Comparison of ENCODE assay signal across 20 cellular contexts in the genomic region with DNA sequence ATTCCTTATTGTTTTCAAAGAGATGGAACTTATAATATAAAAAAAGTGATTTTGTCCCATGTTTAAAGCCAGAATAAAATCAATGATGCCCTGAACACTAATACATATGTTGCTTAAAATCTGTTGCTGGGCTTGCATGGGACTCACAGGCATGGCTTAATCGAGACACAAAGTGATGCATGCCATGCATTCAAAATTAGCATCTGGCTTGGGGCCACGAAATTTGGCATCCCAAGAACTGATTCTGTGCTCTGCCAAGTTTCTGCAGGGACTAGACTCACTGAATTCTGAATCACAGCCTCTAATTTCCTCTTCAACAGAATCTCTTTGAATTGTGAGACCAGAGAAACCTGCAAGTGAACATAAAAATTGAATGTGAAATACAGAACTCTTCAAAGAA.
DNase-seq lines count a peak whose midpoint lies in the region; ATAC-seq and TF ChIP-seq lines count a peak whose summit lies in the region.
"Had no signal": no experiment of that assay in that cellular context is flagged by ENCODE, and none has a peak within 500 bp of the region (broad histone marks: within the 10 kb centered on the region; RNA-seq: fewer than 3 reads in every experiment).

No MANE protein-coding gene starts in this region.

- no peak overlapping the region for H3K27ac ChIP-seq in prostate gland
- H3K27ac ChIP-seq: parathyroid adenoma had no signal

- H3K4me3 ChIP-seq in fibroblast of pulmonary artery (replicated peaks; ENCODE audit: low read depth, low read length) (no peak overlapping the region), prostate gland (no peak overlapping the region)

- TF ChIP-seq POLR2A in GM18505 (IDR thresholded peaks at IDR 0.05; ENCODE audit: borderline replicate concordance, extremely low read depth, insufficient read depth, insufficient read length) (no peak), prostate gland (IDR thresholded peaks at IDR 0.05) (no peak)

- no peak for ATAC-seq in GM18505 (IDR thresholded peaks at IDR 0.05; ENCODE audit: unreplicated experiment)
- ATAC-seq in left lobe of liver = no peak
- ATAC-seq: activated CD4-positive, alpha-beta T cell treated with anti-CD3 and anti-CD28 coated beads for 36 hours; CD8-positive, alpha-beta T cell; naive thymus-derived CD8-positive, alpha-beta T cell; stimulated activated naive B cell treated with anti-CD40 and anti-IgM and Interleukin-4, amounts not matched to agents 10 μg/mL and 1 μg/mL and 100 μg/mL, for 72 hours; T-cell had no signal

- no peaks in the 10 kb centered on the region for H3K4me1 ChIP-seq in prostate gland (replicated peaks)
- H3K4me1 ChIP-seq: parathyroid adenoma had no signal

- WGBS in prostate gland = 29% methylated on average over 2 of the region's 2 CpGs

- intact Hi-C loops in prostate gland (cut with DNase I) = no loop called here

- DNase-seq in Ammon's horn (ENCODE audit: low spot score) (peak; percentile 84), NCI-H446 treated with DMSO at 0.1 percent for 48 hours (lab: John Stamatoyannopoulos, UW) (peak; percentile 68), fibroblast of pulmonary artery (ENCODE audit: low read depth) (peak; percentile 2), midbrain (lab: John Stamatoyannopoulos, UW) (peak; percentile 64), NCI-H2196 (lab: John Stamatoyannopoulos, UW; ENCODE audit: unreplicated experiment) (no peak), prostate gland (ENCODE audit: low spot score) (no peak), left lobe of liver (ENCODE audit: low spot score) (no peak)
- DNase-seq: activated CD4-positive, alpha-beta T cell treated with anti-CD3 and anti-CD28 coated beads for 36 hours; CD8-positive, alpha-beta T cell; DND-41; kidney glomerular epithelial cell; mesendoderm; naive thymus-derived CD8-positive, alpha-beta T cell; NCI-H1417; NCI-H526; stimulated activated CD4-positive, alpha-beta T cell treated with anti-CD3 and anti-CD28 coated beads, Interleukin-1b, Interleukin-23, amount 100 ng/mL, for 48 hours; stimulated activated naive B cell treated with anti-CD40 and anti-IgM and Interleukin-4, amounts not matched to agents 10 μg/mL and 1 μg/mL and 100 μg/mL, for 72 hours; T-cell had no signal

- H3K36me3 ChIP-seq in prostate gland = no peaks in the 10 kb centered on the region

- H3K9me3 ChIP-seq in prostate gland = no peaks in the 10 kb centered on the region

- no peaks in the 10 kb centered on the region for H3K27me3 ChIP-seq in prostate gland (replicated peaks; ENCODE audit: insufficient read depth)

- TF ChIP-seq CTCF in fibroblast of pulmonary artery (IDR thresholded peaks at IDR 0.05; ENCODE audit: low read length, missing control alignments) (no peak), prostate gland (IDR thresholded peaks at IDR 0.05) (no peak)

Comparison
In these comparisons a context has a peak if more than half of its experiments do, and no peak if none do; other contexts are left out.
1. DNase-seq: peak in Ammon's horn (single experiment), NCI-H446 treated with DMSO at 0.1 percent for 48 hours (single experiment), fibroblast of pulmonary artery (single experiment) and midbrain (single experiment); none in NCI-H2196 (single experiment), prostate gland (single experiment) and left lobe of liver (single experiment).